ENCODE assay signal across 8 cellular contexts in genomic region chr9:128321343-128321742, GRCh38. TPM values are rescaled to one million over a fixed set of nuclear protein-coding genes. Genes with fewer than 3 reads are reported as not detected.
DNase-seq lines count a peak whose midpoint lies in the region; ATAC-seq and TF ChIP-seq lines count a peak whose summit lies in the region.

No MANE protein-coding gene starts in this region.

- CTCF ChIA-PET in mammary epithelial cell (lab: Charles Lee; ENCODE audit: low non-redundant PET): interaction anchor here (0.6 kb wide), 1 partner anchor 20 kb away, joined by 3 read pairs; no protein-coding TSS in a partner anchor

- no peak for ATAC-seq in naive B cell (ENCODE audit: low read depth in 2 of 2)
- ATAC-seq in activated CD4-positive, CD25-positive, alpha-beta regulatory T cell treated with anti-CD3 and anti-CD28 coated beads, Interleukin-2, amount 50 U/mL, for 24 hours: no peak
- ATAC-seq in HG03039 (IDR thresholded peaks at IDR 0.05; ENCODE audit: unreplicated experiment): no peak

- H3K27me3 Mint-ChIP-seq in naive B cell: no peaks in the 10 kb centered on the region

- H3K4me3 ChIP-seq in AG09309 (ENCODE audit: control insufficient read depth, low read depth, low read length) (peak overlapping the region; percentile 92), mammary epithelial cell (replicated peaks in 1 of 3; ENCODE audit: insufficient read depth in 1 of 3, low read depth in 2 of 3, low read length in 3 of 3) (peak overlapping the region; percentile 68 to 97 (median 68))
- H3K4me3 ChIP-seq in Jurkat, Clone E6-1 (ENCODE audit: low read length): peak overlapping the region; percentile 63

- BruUV-seq in mammary epithelial cell (replicated peaks; lab: Mats Ljungman, UMichigan): no TSS peak

- H3K4me1 Mint-ChIP-seq in naive B cell: peaks cover 15 to 46% (median 29%) of the 10 kb centered on the region in 3 donors

- H3K9me3 ChIP-seq in mammary epithelial cell (replicated peaks; ENCODE audit: insufficient read depth, low read length): no peaks in the 10 kb centered on the region

- peak overlapping the region; percentile 95 for H3K9ac ChIP-seq in mammary epithelial cell (ENCODE audit: insufficient read depth, low read length)

- H3K27me3 ChIP-seq in mammary epithelial cell (ENCODE audit: insufficient read depth, low read length): no peaks in the 10 kb centered on the region

- no peak overlapping the region for H3K27ac ChIP-seq in mammary epithelial cell (ENCODE audit: insufficient read depth, low read depth, low read length)

- in situ Hi-C loops in mammary epithelial cell (cut with MboI; ENCODE audit: low sequenced_read_pairs in 2 of 2): no loop called here

- no peaks in the 10 kb centered on the region for H3K9me3 Mint-ChIP-seq in naive B cell

- peak overlapping the region in 2 of 6 donors; percentile 96 to 99 for H3K27ac Mint-ChIP-seq in naive B cell

- no peak for TF ChIP-seq CTCF in AG09309 (IDR thresholded peaks at IDR 0.05; ENCODE audit: control insufficient read depth, insufficient read depth, low read depth, low read length, missing control alignments)
- no peak for TF ChIP-seq CTCF in mammary epithelial cell (conservative IDR thresholded peaks at IDR 0.05 in 1 of 2, IDR thresholded peaks at IDR 0.05 in 1 of 2; ENCODE audit: extremely low read depth in 1 of 2, insufficient read depth in 1 of 2, low read depth in 1 of 2, low read length in 2 of 2)

- peaks cover 45% of the 10 kb centered on the region for H3K79me2 ChIP-seq in mammary epithelial cell (ENCODE audit: insufficient read depth, low read length)

- no peak overlapping the region for H2AFZ ChIP-seq in mammary epithelial cell (ENCODE audit: low read depth, low read length)

- dilution Hi-C loops in mammary epithelial cell (cut with HindIII; ENCODE audit: low sequenced_read_pairs): no loop called here

- no peaks in the 10 kb centered on the region for H3K36me3 Mint-ChIP-seq in naive B cell

- 76% methylated on average over 7 of the region's 7 CpGs for WGBS in mammary epithelial cell (ENCODE audit: low coverage, missing lambda C conversion rate)

- H3K36me3 ChIP-seq in mammary epithelial cell (ENCODE audit: insufficient read depth, low read length): peaks cover 7% of the 10 kb centered on the region

- intact Hi-C loops in mammary epithelial cell (cut with micrococcal nuclease): loop anchor here (5.0 kb wide), 1 partner anchor 129 kb away; the partner anchor contains the start of gene CIZ1

- no peaks in the 10 kb centered on the region for H4K20me1 ChIP-seq in mammary epithelial cell (ENCODE audit: insufficient read depth, low read length)

- H3K4me2 ChIP-seq in mammary epithelial cell (ENCODE audit: insufficient read depth, low read depth, low read length): peak overlapping the region; percentile 73

- H3K4me1 ChIP-seq in mammary epithelial cell (ENCODE audit: insufficient read depth, low read length): peaks cover 14% of the 10 kb centered on the region

- DNase-seq in AG09309 (ENCODE audit: low read depth) (no peak), mammary epithelial cell (no peak), naive B cell (no peak), Ammon's horn (ENCODE audit: low spot score) (no peak), SHP77 (lab: John Stamatoyannopoulos, UW) (no peak)
- DNase-seq in Jurkat, Clone E6-1 (ENCODE audit: low read depth, low spot score): no peak

- peak overlapping the region in 6 of 8 donors; percentile 94 to 99 (median 97) for H3K4me3 Mint-ChIP-seq in naive B cell

RNA-seq across cellular contexts. Expression of gene TRUB2, which starts 0.9 kb away (rescaled TPM):
- 60.9 TPM for polyA plus RNA-seq in Jurkat, Clone E6-1 (2012; ENCODE audit: insufficient read depth, insufficient read length)
- total RNA-seq in mammary epithelial cell: 10 to 100 TPM; 14.7 to 28.6 TPM
- polyA plus RNA-seq in mammary epithelial cell: 21.3 TPM
- 16.2 TPM for polyA minus RNA-seq in mammary epithelial cell
- polyA plus RNA-seq in naive B cell (ENCODE audit: low read depth in 6 of 6): 10 to 100 TPM; 12.7 to 23.4 (median 22.1) TPM

RNA-seq across cellular contexts. Expression of gene COQ4, which starts 1.3 kb away (rescaled TPM):
- polyA plus RNA-seq in Jurkat, Clone E6-1 (2012; ENCODE audit: insufficient read depth, insufficient read length): 34.2 TPM
- 10 to 100 TPM; 32.7 to 33.7 TPM for total RNA-seq in mammary epithelial cell
- polyA plus RNA-seq in mammary epithelial cell (39.9 TPM), naive B cell (ENCODE audit: low read depth in 6 of 6) (10 to 100 TPM; 25.5 to 37.5 (median 31.3) TPM)
- 25.3 TPM for polyA minus RNA-seq in mammary epithelial cell

RNA-seq across cellular contexts. Expression of gene SLC27A4, which starts 19.0 kb away (rescaled TPM):
- polyA plus RNA-seq in Jurkat, Clone E6-1 (2012; ENCODE audit: insufficient read depth, insufficient read length): 22.1 TPM
- 10 to 100 TPM; 28.2 to 35.2 TPM for total RNA-seq in mammary epithelial cell
- polyA plus RNA-seq in mammary epithelial cell: 30.6 TPM
- 33.6 TPM for polyA minus RNA-seq in mammary epithelial cell
- 1 to 10 TPM in 5 of 6 donors, not detected in 1; 2.3 to 6.8 (median 3.6) TPM for polyA plus RNA-seq in naive B cell (ENCODE audit: low read depth in 6 of 6)

RNA-seq across cellular contexts. Expression of gene SWI5, which starts 45.3 kb away (rescaled TPM):
- polyA plus RNA-seq in Jurkat, Clone E6-1 (2012; ENCODE audit: insufficient read depth, insufficient read length): 62.3 TPM
- 10 to 100 TPM; 13.5 to 26.3 TPM for total RNA-seq in mammary epithelial cell
- polyA plus RNA-seq in mammary epithelial cell (43.8 TPM), naive B cell (ENCODE audit: low read depth in 6 of 6) (10 to 100 TPM; 22.6 to 33.7 (median 26.3) TPM)
- 5.2 TPM for polyA minus RNA-seq in mammary epithelial cell

RNA-seq across cellular contexts. Expression of gene GOLGA2, which starts 45.5 kb away (rescaled TPM):
- polyA plus RNA-seq in Jurkat, Clone E6-1 (2012; ENCODE audit: insufficient read depth, insufficient read length): 49.7 TPM
- total RNA-seq in mammary epithelial cell: 10 to 100 TPM; 42.2 to 76.7 TPM
- polyA plus RNA-seq in mammary epithelial cell (36.5 TPM), naive B cell (ENCODE audit: low read depth in 6 of 6) (10 to 100 TPM in 1 of 6 donors, 1 to 10 TPM in 5; 4.6 to 10.3 (median 8.1) TPM)
- 112 TPM for polyA minus RNA-seq in mammary epithelial cell
